ENCODE assay signal across 2 cellular contexts in genomic region chr11:65078786-65079342, GRCh38.
TF ChIP-seq lines count a peak whose summit lies in the region.

No MANE protein-coding gene starts in this region.

TF ChIP-seq in GM23338, 12 proteins besides CTCF, POLR2A, EP300 and RAD21:
- TF ChIP-seq, protein P1, sequence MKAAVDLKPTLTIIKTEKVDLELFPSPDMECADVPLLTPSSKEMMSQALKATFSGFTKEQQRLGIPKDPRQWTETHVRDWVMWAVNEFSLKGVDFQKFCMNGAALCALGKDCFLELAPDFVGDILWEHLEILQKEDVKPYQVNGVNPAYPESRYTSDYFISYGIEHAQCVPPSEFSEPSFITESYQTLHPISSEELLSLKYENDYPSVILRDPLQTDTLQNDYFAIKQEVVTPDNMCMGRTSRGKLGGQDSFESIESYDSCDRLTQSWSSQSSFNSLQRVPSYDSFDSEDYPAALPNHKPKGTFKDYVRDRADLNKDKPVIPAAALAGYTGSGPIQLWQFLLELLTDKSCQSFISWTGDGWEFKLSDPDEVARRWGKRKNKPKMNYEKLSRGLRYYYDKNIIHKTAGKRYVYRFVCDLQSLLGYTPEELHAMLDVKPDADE (IDR thresholded peaks at IDR 0.05): no peak
- TF ChIP-seq, protein P2, sequence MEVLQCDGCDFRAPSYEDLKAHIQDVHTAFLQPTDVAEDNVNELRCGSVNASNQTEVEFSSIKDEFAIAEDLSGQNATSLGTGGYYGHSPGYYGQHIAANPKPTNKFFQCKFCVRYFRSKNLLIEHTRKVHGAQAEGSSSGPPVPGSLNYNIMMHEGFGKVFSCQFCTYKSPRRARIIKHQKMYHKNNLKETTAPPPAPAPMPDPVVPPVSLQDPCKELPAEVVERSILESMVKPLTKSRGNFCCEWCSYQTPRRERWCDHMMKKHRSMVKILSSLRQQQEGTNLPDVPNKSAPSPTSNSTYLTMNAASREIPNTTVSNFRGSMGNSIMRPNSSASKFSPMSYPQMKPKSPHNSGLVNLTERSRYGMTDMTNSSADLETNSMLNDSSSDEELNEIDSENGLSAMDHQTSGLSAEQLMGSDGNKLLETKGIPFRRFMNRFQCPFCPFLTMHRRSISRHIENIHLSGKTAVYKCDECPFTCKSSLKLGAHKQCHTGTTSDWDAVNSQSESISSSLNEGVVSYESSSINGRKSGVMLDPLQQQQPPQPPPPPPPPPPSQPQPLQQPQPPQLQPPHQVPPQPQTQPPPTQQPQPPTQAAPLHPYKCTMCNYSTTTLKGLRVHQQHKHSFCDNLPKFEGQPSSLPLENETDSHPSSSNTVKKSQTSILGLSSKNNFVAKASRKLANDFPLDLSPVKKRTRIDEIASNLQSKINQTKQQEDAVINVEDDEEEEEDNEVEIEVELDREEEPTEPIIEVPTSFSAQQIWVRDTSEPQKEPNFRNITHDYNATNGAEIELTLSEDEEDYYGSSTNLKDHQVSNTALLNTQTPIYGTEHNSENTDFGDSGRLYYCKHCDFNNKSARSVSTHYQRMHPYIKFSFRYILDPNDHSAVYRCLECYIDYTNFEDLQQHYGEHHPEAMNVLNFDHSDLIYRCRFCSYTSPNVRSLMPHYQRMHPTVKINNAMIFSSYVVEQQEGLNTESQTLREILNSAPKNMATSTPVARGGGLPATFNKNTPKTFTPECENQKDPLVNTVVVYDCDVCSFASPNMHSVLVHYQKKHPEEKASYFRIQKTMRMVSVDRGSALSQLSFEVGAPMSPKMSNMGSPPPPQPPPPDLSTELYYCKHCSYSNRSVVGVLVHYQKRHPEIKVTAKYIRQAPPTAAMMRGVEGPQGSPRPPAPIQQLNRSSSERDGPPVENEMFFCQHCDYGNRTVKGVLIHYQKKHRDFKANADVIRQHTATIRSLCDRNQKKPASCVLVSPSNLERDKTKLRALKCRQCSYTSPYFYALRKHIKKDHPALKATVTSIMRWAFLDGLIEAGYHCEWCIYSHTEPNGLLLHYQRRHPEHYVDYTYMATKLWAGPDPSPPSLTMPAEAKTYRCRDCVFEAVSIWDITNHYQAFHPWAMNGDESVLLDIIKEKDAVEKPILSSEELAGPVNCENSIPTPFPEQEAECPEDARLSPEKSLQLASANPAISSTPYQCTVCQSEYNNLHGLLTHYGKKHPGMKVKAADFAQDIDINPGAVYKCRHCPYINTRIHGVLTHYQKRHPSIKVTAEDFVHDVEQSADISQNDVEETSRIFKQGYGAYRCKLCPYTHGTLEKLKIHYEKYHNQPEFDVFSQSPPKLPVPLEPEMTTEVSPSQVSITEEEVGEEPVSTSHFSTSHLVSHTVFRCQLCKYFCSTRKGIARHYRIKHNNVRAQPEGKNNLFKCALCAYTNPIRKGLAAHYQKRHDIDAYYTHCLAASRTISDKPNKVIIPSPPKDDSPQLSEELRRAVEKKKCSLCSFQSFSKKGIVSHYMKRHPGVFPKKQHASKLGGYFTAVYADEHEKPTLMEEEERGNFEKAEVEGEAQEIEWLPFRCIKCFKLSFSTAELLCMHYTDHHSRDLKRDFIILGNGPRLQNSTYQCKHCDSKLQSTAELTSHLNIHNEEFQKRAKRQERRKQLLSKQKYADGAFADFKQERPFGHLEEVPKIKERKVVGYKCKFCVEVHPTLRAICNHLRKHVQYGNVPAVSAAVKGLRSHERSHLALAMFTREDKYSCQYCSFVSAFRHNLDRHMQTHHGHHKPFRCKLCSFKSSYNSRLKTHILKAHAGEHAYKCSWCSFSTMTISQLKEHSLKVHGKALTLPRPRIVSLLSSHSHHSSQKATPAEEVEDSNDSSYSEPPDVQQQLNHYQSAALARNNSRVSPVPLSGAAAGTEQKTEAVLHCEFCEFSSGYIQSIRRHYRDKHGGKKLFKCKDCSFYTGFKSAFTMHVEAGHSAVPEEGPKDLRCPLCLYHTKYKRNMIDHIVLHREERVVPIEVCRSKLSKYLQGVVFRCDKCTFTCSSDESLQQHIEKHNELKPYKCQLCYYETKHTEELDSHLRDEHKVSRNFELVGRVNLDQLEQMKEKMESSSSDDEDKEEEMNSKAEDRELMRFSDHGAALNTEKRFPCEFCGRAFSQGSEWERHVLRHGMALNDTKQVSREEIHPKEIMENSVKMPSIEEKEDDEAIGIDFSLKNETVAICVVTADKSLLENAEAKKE (CRISPR knock-in tag; IDR thresholded peaks at IDR 0.05): no peak
- no peak for TF ChIP-seq STAT1 (IDR thresholded peaks at IDR 0.05; ENCODE audit: unreplicated experiment)
- no peak for TF ChIP-seq EZH2 (IDR thresholded peaks at IDR 0.05; ENCODE audit: low read depth, unreplicated experiment)
- no peak for TF ChIP-seq ZNF114 (CRISPR knock-in tag; IDR thresholded peaks at IDR 0.05)
- no peak for TF ChIP-seq CREB1 (CRISPR knock-in tag; IDR thresholded peaks at IDR 0.05; ENCODE audit: low read depth)
- no peak for TF ChIP-seq ZNF331 (CRISPR knock-in tag; IDR thresholded peaks at IDR 0.05; ENCODE audit: low read depth)

TF ChIP-seq in GM12878, 131 proteins besides CTCF, POLR2A, EP300 and RAD21:
- TF ChIP-seq ASH2L (IDR thresholded peaks at IDR 0.05; ENCODE audit: borderline replicate concordance, low read depth): no peak
- no peak for TF ChIP-seq SMC3 (IDR thresholded peaks at IDR 0.05; ENCODE audit: borderline replicate concordance, low read length)
- peak; percentile 7; the same call in 1 of the 2 replicates for TF ChIP-seq ZNF687 (IDR thresholded peaks at IDR 0.05)
- no peak for TF ChIP-seq MXI1 (IDR thresholded peaks at IDR 0.05; ENCODE audit: low read depth, low read length)
- TF ChIP-seq YY1 (IDR thresholded peaks at IDR 0.05; ENCODE audit: low read depth, low read length): peak; percentile 91
- TF ChIP-seq, protein P3, sequence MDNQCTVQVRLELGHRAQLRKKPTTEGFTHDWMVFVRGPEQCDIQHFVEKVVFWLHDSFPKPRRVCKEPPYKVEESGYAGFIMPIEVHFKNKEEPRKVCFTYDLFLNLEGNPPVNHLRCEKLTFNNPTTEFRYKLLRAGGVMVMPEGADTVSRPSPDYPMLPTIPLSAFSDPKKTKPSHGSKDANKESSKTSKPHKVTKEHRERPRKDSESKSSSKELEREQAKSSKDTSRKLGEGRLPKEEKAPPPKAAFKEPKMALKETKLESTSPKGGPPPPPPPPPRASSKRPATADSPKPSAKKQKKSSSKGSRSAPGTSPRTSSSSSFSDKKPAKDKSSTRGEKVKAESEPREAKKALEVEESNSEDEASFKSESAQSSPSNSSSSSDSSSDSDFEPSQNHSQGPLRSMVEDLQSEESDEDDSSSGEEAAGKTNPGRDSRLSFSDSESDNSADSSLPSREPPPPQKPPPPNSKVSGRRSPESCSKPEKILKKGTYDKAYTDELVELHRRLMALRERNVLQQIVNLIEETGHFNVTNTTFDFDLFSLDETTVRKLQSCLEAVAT (IDR thresholded peaks at IDR 0.05): peak; percentile 90
- TF ChIP-seq, protein P4, sequence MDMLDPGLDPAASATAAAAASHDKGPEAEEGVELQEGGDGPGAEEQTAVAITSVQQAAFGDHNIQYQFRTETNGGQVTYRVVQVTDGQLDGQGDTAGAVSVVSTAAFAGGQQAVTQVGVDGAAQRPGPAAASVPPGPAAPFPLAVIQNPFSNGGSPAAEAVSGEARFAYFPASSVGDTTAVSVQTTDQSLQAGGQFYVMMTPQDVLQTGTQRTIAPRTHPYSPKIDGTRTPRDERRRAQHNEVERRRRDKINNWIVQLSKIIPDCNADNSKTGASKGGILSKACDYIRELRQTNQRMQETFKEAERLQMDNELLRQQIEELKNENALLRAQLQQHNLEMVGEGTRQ (IDR thresholded peaks at IDR 0.05; ENCODE audit: borderline replicate concordance, low read depth, low read length): no peak
- TF ChIP-seq RUNX3 (IDR thresholded peaks at IDR 0.05; ENCODE audit: low read length): no peak
- 0 out of 2 replicates have a peak, but pooled peaks have one; percentile 38 for TF ChIP-seq POLR2AphosphoS5 (IDR thresholded peaks at IDR 0.05; ENCODE audit: low read length)
- 0 out of 2 replicates have a peak, but pooled peaks have one; percentile 3 for TF ChIP-seq MAX (IDR thresholded peaks at IDR 0.05; ENCODE audit: low read depth, low read length)
- TF ChIP-seq NBN (IDR thresholded peaks at IDR 0.05): no peak
- 0 out of 2 replicates have a peak, but pooled peaks have one; percentile 15 for TF ChIP-seq CHD2 (IDR thresholded peaks at IDR 0.05; ENCODE audit: borderline replicate concordance, low read depth, low read length)
